ENCODE assay signal across 18 cellular contexts in the genomic region with DNA sequence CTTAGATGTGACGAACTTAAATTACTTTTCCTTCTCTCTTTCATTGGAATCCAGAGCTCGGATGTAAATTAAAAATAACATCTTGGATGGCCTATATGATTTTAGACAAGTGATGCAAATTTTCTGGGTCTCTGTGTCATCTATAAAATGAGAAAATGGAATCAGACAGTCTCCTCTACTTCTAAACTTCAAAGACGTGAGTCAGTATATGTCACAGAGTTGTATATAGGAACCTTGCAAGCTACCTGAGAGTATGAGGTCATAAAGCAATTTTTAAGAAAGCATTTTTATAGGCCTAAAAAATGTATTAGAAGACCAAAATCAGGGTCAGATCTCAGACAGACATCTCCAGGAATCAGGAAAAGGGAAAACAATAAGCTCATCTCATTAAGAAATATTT.
DNase-seq lines count a peak whose midpoint lies in the region; ATAC-seq and TF ChIP-seq lines count a peak whose summit lies in the region.
"Had no signal": no experiment of that assay in that cellular context is flagged by ENCODE, and none has a peak within 500 bp of the region (broad histone marks: within the 10 kb centered on the region; RNA-seq: fewer than 3 reads in every experiment).

No MANE protein-coding gene starts in this region.

- H3K9me3 Mint-ChIP-seq in activated naive CD4-positive, alpha-beta T cell treated with anti-CD3 and anti-CD28 coated beads, Interleukin-2, amount 50 U/mL, for 24 hours = no peaks in the 10 kb centered on the region
- H3K9me3 Mint-ChIP-seq in activated naive CD8-positive, alpha-beta T cell treated with anti-CD3 and anti-CD28 coated beads, Interleukin-2, amount 50 U/mL, for 24 hours = no peaks in the 10 kb centered on the region
- peaks cover 3% of the 10 kb centered on the region for H3K9me3 Mint-ChIP-seq in mesothelial cell of epicardium
- H3K9me3 Mint-ChIP-seq: CD4-positive, alpha-beta memory T cell had no signal

- no peak for TF ChIP-seq CTCF in mesothelial cell of epicardium (IDR thresholded peaks at IDR 0.05; ENCODE audit: unreplicated experiment)

- no peaks in the 10 kb centered on the region for H3K27me3 Mint-ChIP-seq in activated naive CD4-positive, alpha-beta T cell treated with anti-CD3 and anti-CD28 coated beads, Interleukin-2, amount 50 U/mL, for 24 hours
- H3K27me3 Mint-ChIP-seq in activated naive CD8-positive, alpha-beta T cell treated with anti-CD3 and anti-CD28 coated beads, Interleukin-2, amount 50 U/mL, for 24 hours = no peaks in the 10 kb centered on the region
- no peaks in the 10 kb centered on the region for H3K27me3 Mint-ChIP-seq in mesothelial cell of epicardium (ENCODE audit: low read depth)
- H3K27me3 Mint-ChIP-seq: B cell; CD4-positive, alpha-beta memory T cell had no signal

- peaks cover 7% of the 10 kb centered on the region for H3K36me3 Mint-ChIP-seq in activated naive CD4-positive, alpha-beta T cell treated with anti-CD3 and anti-CD28 coated beads, Interleukin-2, amount 50 U/mL, for 24 hours
- peaks cover 20% of the 10 kb centered on the region for H3K36me3 Mint-ChIP-seq in activated naive CD8-positive, alpha-beta T cell treated with anti-CD3 and anti-CD28 coated beads, Interleukin-2, amount 50 U/mL, for 24 hours (ENCODE audit: low read depth)
- peaks cover 10% of the 10 kb centered on the region for H3K36me3 Mint-ChIP-seq in mesothelial cell of epicardium

- H3K4me3 Mint-ChIP-seq in activated naive CD4-positive, alpha-beta T cell treated with anti-CD3 and anti-CD28 coated beads, Interleukin-2, amount 50 U/mL, for 24 hours = no peak overlapping the region
- H3K4me3 Mint-ChIP-seq in activated naive CD8-positive, alpha-beta T cell treated with anti-CD3 and anti-CD28 coated beads, Interleukin-2, amount 50 U/mL, for 24 hours = no peak overlapping the region
- no peak overlapping the region for H3K4me3 Mint-ChIP-seq in mesothelial cell of epicardium
- H3K4me3 Mint-ChIP-seq: B cell had no signal

- H3K4me1 Mint-ChIP-seq in activated naive CD4-positive, alpha-beta T cell treated with anti-CD3 and anti-CD28 coated beads, Interleukin-2, amount 50 U/mL, for 24 hours = peaks cover 81% of the 10 kb centered on the region
- peaks cover 57% of the 10 kb centered on the region for H3K4me1 Mint-ChIP-seq in activated naive CD8-positive, alpha-beta T cell treated with anti-CD3 and anti-CD28 coated beads, Interleukin-2, amount 50 U/mL, for 24 hours
- peaks cover 43% of the 10 kb centered on the region for H3K4me1 Mint-ChIP-seq in mesothelial cell of epicardium

- ATAC-seq in activated naive CD8-positive, alpha-beta T cell treated with anti-CD3 and anti-CD28 coated beads, Interleukin-2, amount 50 U/mL, for 24 hours = peak; percentile 88
- ATAC-seq: Panc1 had no signal

- peak overlapping the region; percentile 3 for H3K27ac Mint-ChIP-seq in activated naive CD4-positive, alpha-beta T cell treated with anti-CD3 and anti-CD28 coated beads, Interleukin-2, amount 50 U/mL, for 24 hours
- peak overlapping the region; percentile 52 for H3K27ac Mint-ChIP-seq in activated naive CD8-positive, alpha-beta T cell treated with anti-CD3 and anti-CD28 coated beads, Interleukin-2, amount 50 U/mL, for 24 hours
- peak overlapping the region; percentile 10 for H3K27ac Mint-ChIP-seq in mesothelial cell of epicardium
- H3K27ac Mint-ChIP-seq: B cell had no signal

- no peak for DNase-seq in activated naive CD4-positive, alpha-beta T cell treated with anti-CD3 and anti-CD28 coated beads, Interleukin-2, amount 50 U/mL, for 16 hours
- peak; percentile 22 for DNase-seq in ELR (ENCODE audit: low read depth)
- no peak for DNase-seq in activated naive CD8-positive, alpha-beta T cell treated with anti-CD3 and anti-CD28 coated beads, Interleukin-2, amount 50 U/mL, for 24 hours
- no peak for DNase-seq in mesothelial cell of epicardium (ENCODE audit: low spot score in 2 of 2, unreplicated experiment in 2 of 2)
- DNase-seq in HT-29 (ENCODE audit: low spot score) = no peak
- DNase-seq in activated effector memory CD4-positive, alpha-beta T cell treated with Interleukin-2 at 50 U/mL for 16 hours = no peak
- DNase-seq: CD4-positive, alpha-beta memory T cell; DMS79; H7; MG63; NCI-H1092; NCI-H146; NCI-H2081; NCI-H2227 treated with DMSO at 0.1 percent for 48 hours; NCI-H524 had no signal
